28 cellular contexts compared by ENCODE assay signal in the genomic region with DNA sequence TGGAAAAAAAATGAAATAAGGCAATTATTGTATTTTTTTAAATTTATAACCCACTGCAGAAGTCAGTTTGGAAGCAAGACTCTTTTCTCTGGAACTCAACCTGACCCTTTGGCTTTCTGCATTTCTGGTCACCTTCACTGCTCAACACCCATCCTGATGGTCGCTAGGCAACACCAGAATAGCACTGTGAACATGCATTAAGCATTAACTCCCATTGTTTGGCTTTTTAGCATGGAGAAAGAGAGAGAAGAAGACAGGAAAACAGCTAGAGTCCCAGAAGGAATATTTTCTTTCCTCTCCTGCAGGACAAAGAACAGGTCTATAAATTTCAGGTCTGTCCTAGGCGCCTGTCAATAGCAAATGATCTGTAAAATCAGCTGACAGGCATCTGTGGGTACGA.
A peak's percentile ranks its signal among the peaks of the same experiment; 100 is the strongest.
DNase-seq lines count a peak whose midpoint lies in the region; FAIRE-seq and TF ChIP-seq lines count a peak whose summit lies in the region.
"Had no signal": no experiment of that assay in that cellular context is flagged by ENCODE, and none has a peak within 500 bp of the region (broad histone marks: within the 10 kb centered on the region; RNA-seq: fewer than 3 reads in every experiment).

No MANE protein-coding gene starts in this region.

- in situ Hi-C loops in KBM-7 (cut with MboI; ENCODE audit: low pct_unique_long_range_greater_than_20kb, low sequenced_read_pairs), result no loop called here

- H4K20me1 ChIP-seq in H1 (replicated peaks in 1 of 2; ENCODE audit: control insufficient read depth in 1 of 2, insufficient read depth in 2 of 2, low read length in 2 of 2), result no peaks in the 10 kb centered on the region

- intact Hi-C loops in kidney (cut with DNase I), result no loop called here

- no peaks in the 10 kb centered on the region for H3K27me3 ChIP-seq in H1 (replicated peaks in 1 of 4; ENCODE audit: control insufficient read depth in 3 of 4, extremely low read depth in 1 of 4, insufficient read depth in 3 of 4, low read length in 3 of 4)
- H3K27me3 ChIP-seq: gastrocnemius medialis had no signal

- no peaks in the 10 kb centered on the region for H3K79me2 ChIP-seq in H1 (ENCODE audit: control insufficient read depth in 1 of 2, insufficient read depth in 2 of 2, low read length in 2 of 2)

- no peak overlapping the region for H2BK12ac ChIP-seq in H1 (ENCODE audit: low read depth, low read length)

- TF ChIP-seq RAD21 in H1 (IDR thresholded peaks at IDR 0.05 in 1 of 2, conservative IDR thresholded peaks at IDR 0.05 in 1 of 2; ENCODE audit: low read depth in 2 of 2, low read length in 2 of 2), result no peak

- no peak overlapping the region for H3K27ac ChIP-seq in H1 (ENCODE audit: low read depth, low read length)
- no peak overlapping the region for H3K27ac ChIP-seq in kidney (ENCODE audit: low read depth in 2 of 2, low read length in 2 of 2)
- H3K27ac ChIP-seq: gastrocnemius medialis, WERI-Rb-1 had no signal

- WGBS in H1 (ENCODE audit: extremely low coverage in 1 of 2, insufficient coverage in 1 of 2, insufficient read length in 1 of 2, insufficient replicate concordance in 2 of 2, low coverage in 1 of 2, low lambda C conversion rate in 2 of 2, missing lambda C conversion rate in 1 of 2), 2 experiments, result 86% methylated on average over 3 of the region's 3 CpGs; no CpG with 5 or more reads in 1 of the 2 experiments

- no peaks in the 10 kb centered on the region for H3K79me1 ChIP-seq in H1 (ENCODE audit: low read depth, low read length)

- TF ChIP-seq EP300 in H1 (IDR thresholded peaks at IDR 0.05; ENCODE audit: borderline replicate concordance in 1 of 2, low read depth in 2 of 2, low read length in 2 of 2), result no peak

- FAIRE-seq in H1 (lab: Jason Lieb, UNC) (peak; percentile 70), kidney (lab: Jason Lieb, UNC) (no peak)
- FAIRE-seq: A204.1, GM12878, H54 had no signal

- H2AFZ ChIP-seq in H1 (ENCODE audit: low read length), result no peak overlapping the region

- H3K9me3 ChIP-seq in H1 (ENCODE audit: insufficient read depth in 2 of 2, low read depth in 1 of 2, low read length in 1 of 2) (no peaks in the 10 kb centered on the region), kidney (ENCODE audit: control insufficient read depth in 1 of 2, low read length in 2 of 2) (no peaks in the 10 kb centered on the region)
- H3K9me3 ChIP-seq: gastrocnemius medialis had no signal

- no peak overlapping the region for H2BK20ac ChIP-seq in H1 (ENCODE audit: low read length)

- H3K14ac ChIP-seq in H1 (ENCODE audit: insufficient read length), result no peak overlapping the region

- no peak overlapping the region for H2BK5ac ChIP-seq in H1 (ENCODE audit: low read depth, low read length)

- no peak overlapping the region for H3K4me2 ChIP-seq in H1 (ENCODE audit: insufficient read depth in 1 of 2, low read depth in 2 of 2, low read length in 2 of 2)

- no peak overlapping the region for H3K56ac ChIP-seq in H1 (replicated peaks; ENCODE audit: insufficient read length, low read depth, low read length)

- DNase-seq in NCI-H1417 (lab: John Stamatoyannopoulos, UW) (peak in 2 of 3 experiments; percentile 58 to 85), NCI-H1417 treated with DMSO at 0.1 percent for 48 hours (lab: John Stamatoyannopoulos, UW) (no peak), H1 (ENCODE audit: low read depth in 1 of 2, low spot score in 2 of 2) (no peak), left kidney (ENCODE audit: low read depth, low spot score) (peak; percentile 71), retina (peak; percentile 48), GM03348 (ENCODE audit: low spot score) (no peak), kidney (no peak), KBM-7 (no peak)
- DNase-seq: activated CD4-positive, alpha-beta T cell treated with anti-CD3 and anti-CD28 coated beads, Interleukin-2, amount 10 ng/mL, durations not matched to agents 24 days and 14 days; activated CD8-positive, alpha-beta memory T cell treated with anti-CD3 and anti-CD28 coated beads for 24 hours; activated effector memory CD4-positive, alpha-beta T cell treated with Interleukin-2 at 50 U/mL for 16 hours; AML-193; CD4-positive, alpha-beta T cell; gastrocnemius medialis; immature natural killer cell; Karpas-422; left ventricle myocardium superior; naive B cell; NCI-H146; NCI-H510A; NK-92 treated with Interleukin-12 subunit alpha and Interleukin-12 subunit beta, amount 100 ng/mL, for 24 hours; PC-3; stimulated activated naive CD4-positive, alpha-beta T cell; T-cell; WERI-Rb-1 had no signal

- H3K4ac ChIP-seq in H1 (replicated peaks; ENCODE audit: insufficient read length, low read depth, low read length), result no peak overlapping the region

- no peaks in the 10 kb centered on the region for H3K23me2 ChIP-seq in H1 (ENCODE audit: low read depth, low read length)

- H2AK5ac ChIP-seq in H1 (ENCODE audit: low read depth, low read length), result no peak overlapping the region

- H3K23ac ChIP-seq in H1 (ENCODE audit: insufficient read length), result no peak overlapping the region

- H4K91ac ChIP-seq in H1 (replicated peaks; ENCODE audit: insufficient read length, low read length), result no peak overlapping the region

- no peak for TF ChIP-seq POLR2A in H1 (IDR thresholded peaks at IDR 0.05; ENCODE audit: control extremely low read depth in 1 of 2, low read depth in 2 of 2, low read length in 2 of 2)

- H3K36me3 ChIP-seq in H1 (ENCODE audit: control insufficient read depth in 2 of 4, insufficient read depth in 4 of 4, low read length in 3 of 4) (no peaks in the 10 kb centered on the region), kidney (ENCODE audit: control insufficient read depth in 1 of 2, insufficient read depth in 2 of 2, low read length in 2 of 2) (no peaks in the 10 kb centered on the region)
- H3K36me3 ChIP-seq: gastrocnemius medialis, WERI-Rb-1 had no signal

- peaks cover 0 to 7% (median 2%) of the 10 kb centered on the region in 4 experiments; a peak in 2 of 7 replicates for H3K4me1 ChIP-seq in H1 (replicated peaks in 1 of 4; ENCODE audit: control insufficient read depth in 3 of 4, insufficient read depth in 4 of 4, low read length in 3 of 4)
- no peaks in the 10 kb centered on the region for H3K4me1 ChIP-seq in kidney (ENCODE audit: control insufficient read depth in 1 of 2, insufficient read depth in 1 of 2, low read depth in 1 of 2, low read length in 2 of 2)
- H3K4me1 ChIP-seq: gastrocnemius medialis had no signal

- CTCF ChIA-PET in H1 (lab: Charles Lee; ENCODE audit: partially characterized antibody), result interaction anchor here (1.9 kb wide), 1 partner anchor 10 kb away, joined by 5 read pairs; no protein-coding TSS in a partner anchor

- POLR2A ChIA-PET in H1 (lab: Charles Lee; ENCODE audit: partially characterized antibody), result no interaction called here

- no peak overlapping the region for H2BK120ac ChIP-seq in H1 (replicated peaks; ENCODE audit: low read depth, low read length)

- H3K4me3 ChIP-seq in H1 (ENCODE audit: extremely low read depth in 1 of 4, insufficient read depth in 2 of 4, low read depth in 3 of 4, low read length in 4 of 4) (no peak overlapping the region), kidney (ENCODE audit: low read length in 2 of 2) (no peak overlapping the region)
- H3K4me3 ChIP-seq: gastrocnemius medialis, GM12878 had no signal

- TF ChIP-seq CTCF in H1 (IDR thresholded peaks at IDR 0.05; ENCODE audit: control extremely low read depth in 1 of 3, insufficient read depth in 1 of 3, low read depth in 1 of 3, low read length in 3 of 3), result no peak
- no peak for TF ChIP-seq CTCF in kidney (IDR thresholded peaks at IDR 0.05; ENCODE audit: borderline replicate concordance, extremely low read depth, insufficient read depth)

- no peak overlapping the region for H4K5ac ChIP-seq in H1 (ENCODE audit: insufficient read length, low read depth, low read length)

- no peak overlapping the region for H2BK15ac ChIP-seq in H1 (ENCODE audit: low read length)

- no peak overlapping the region for H3K18ac ChIP-seq in H1 (ENCODE audit: extremely low read depth, low read length)

- H4K8ac ChIP-seq in H1 (ENCODE audit: extremely low read depth, insufficient read depth, low read length), result no peak overlapping the region

- no peak overlapping the region for H3K9ac ChIP-seq in H1 (replicated peaks in 1 of 4; ENCODE audit: extremely low read depth in 1 of 4, low read depth in 3 of 4, low read length in 3 of 4)
- H3K9ac ChIP-seq in kidney (ENCODE audit: low read length in 2 of 2), result no peak overlapping the region

TF ChIP-seq in H1, 55 proteins besides CTCF, POLR2A, EP300 and RAD21:
- TF ChIP-seq ZNF274 (IDR thresholded peaks at IDR 0.05; ENCODE audit: borderline replicate concordance, extremely low read depth, low read length) (no peak), CBX5 (IDR thresholded peaks at IDR 0.05; ENCODE audit: low read depth, low read length) (no peak)

Comparison
In these comparisons a context has a peak if more than half of its experiments do, and no peak if none do; other contexts are left out.
1. DNase-seq: peak in NCI-H1417 (2 of 3), left kidney (single experiment) and retina (single experiment); none in NCI-H1417 treated with DMSO at 0.1 percent for 48 hours (single experiment), H1 (0 of 2), GM03348 (single experiment), kidney (single experiment) and KBM-7 (single experiment).